Comparison of ENCODE assay signal across 1 cellular context in the genomic region with DNA sequence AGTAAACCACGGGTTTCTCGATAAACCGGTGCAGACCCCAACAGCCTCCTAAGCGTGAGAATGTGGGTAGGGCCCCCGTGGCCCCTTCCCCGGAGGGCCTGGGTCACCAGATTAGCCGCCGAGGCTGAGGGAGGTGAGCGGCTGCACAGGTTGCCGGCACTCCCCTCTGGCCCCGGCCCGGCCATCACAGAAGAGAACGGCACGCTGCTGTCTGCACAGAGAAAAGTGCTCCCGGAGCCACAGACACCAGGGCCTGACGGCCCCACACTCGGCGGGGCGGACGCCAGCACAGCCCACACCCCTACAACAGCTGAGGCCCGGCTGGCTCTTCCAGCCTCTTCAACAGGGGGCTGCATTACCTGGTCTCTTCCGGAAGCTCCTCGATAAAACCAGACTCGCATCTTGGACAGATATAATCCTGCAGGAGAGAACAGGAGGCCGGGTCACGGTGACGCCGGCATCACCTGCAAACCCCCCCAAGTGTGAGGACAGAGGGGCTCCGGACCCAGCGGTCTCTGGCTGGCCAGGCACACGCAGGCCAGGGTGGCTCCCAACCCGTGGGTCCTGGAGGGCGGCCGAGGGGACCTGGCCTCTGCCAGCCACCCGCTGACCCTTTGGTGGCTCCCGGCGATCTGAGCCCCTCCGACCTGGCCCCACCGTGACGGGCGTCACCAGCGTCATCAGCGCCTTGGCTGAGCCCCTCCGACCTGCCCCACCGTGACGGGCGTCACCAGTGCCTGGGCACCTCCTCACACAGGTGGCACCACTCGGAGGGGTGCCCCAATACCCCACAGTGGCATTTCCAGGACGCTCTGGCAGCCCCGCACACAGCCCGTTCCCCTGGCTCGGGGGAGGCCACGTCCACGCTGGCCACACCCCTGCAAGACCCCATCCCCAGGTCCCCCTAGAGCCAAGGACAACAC.
TF ChIP-seq lines count a peak whose summit lies in the region.

No MANE protein-coding gene starts in this region.

TF ChIP-seq in H1, 55 proteins besides CTCF, POLR2A, EP300 and RAD21:
- TF ChIP-seq TCF12 (IDR thresholded peaks at IDR 0.05; ENCODE audit: low read depth, low read length) (no peak), ASH2L (IDR thresholded peaks at IDR 0.05; ENCODE audit: low read length) (no peak), RNF2 (IDR thresholded peaks at IDR 0.05; ENCODE audit: borderline replicate concordance, low read depth, low read length, missing control alignments, poor library complexity, severe bottlenecking) (no peak), CHD1 (IDR thresholded peaks at IDR 0.05; ENCODE audit: low read depth, low read length) (no peak), SP2 (IDR thresholded peaks at IDR 0.05; ENCODE audit: low read length) (no peak), SUZ12 (IDR thresholded peaks at IDR 0.05; ENCODE audit: low read length) (no peak), POU5F1 (IDR thresholded peaks at IDR 0.05; ENCODE audit: low read depth, low read length) (no peak), JUN (IDR thresholded peaks at IDR 0.05; ENCODE audit: low read depth, low read length) (no peak), TAF1 (IDR thresholded peaks at IDR 0.05; ENCODE audit: low read depth, low read length) (no peak), KDM4A (IDR thresholded peaks at IDR 0.05; ENCODE audit: low read depth, low read length, severe bottlenecking) (no peak)
- TF ChIP-seq, protein P1, sequence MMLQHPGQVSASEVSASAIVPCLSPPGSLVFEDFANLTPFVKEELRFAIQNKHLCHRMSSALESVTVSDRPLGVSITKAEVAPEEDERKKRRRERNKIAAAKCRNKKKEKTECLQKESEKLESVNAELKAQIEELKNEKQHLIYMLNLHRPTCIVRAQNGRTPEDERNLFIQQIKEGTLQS (IDR thresholded peaks at IDR 0.05; ENCODE audit: insufficient read depth, low read depth, low read length): no peak
TF ChIP-seq in H1: peak in this region for 0.
